8 cellular contexts compared by ENCODE assay signal in genomic region chr21:38355992-38356781, GRCh38.
DNase-seq lines count a peak whose midpoint lies in the region; ATAC-seq and TF ChIP-seq lines count a peak whose summit lies in the region.

No MANE protein-coding gene starts in this region.

- H3K4me1 ChIP-seq in DOHH2 (ENCODE audit: control insufficient read depth, low read length) (no peaks in the 10 kb centered on the region), liver (ENCODE audit: control insufficient read depth in 4 of 4, insufficient read depth in 4 of 4, low read length in 3 of 4) (peaks cover 0 to 3% (median 0%) of the 10 kb centered on the region in 4 donors)

- H3K4me3 ChIP-seq in DOHH2 (ENCODE audit: low read length) (no peak overlapping the region), choroid plexus epithelial cell (ENCODE audit: low read depth, low read length) (no peak overlapping the region), liver (ENCODE audit: low read depth in 1 of 3, low read length in 3 of 3) (no peak overlapping the region)

- no peaks in the 10 kb centered on the region for H3K36me3 ChIP-seq in DOHH2 (ENCODE audit: control insufficient read depth, low read length)
- no peaks in the 10 kb centered on the region for H3K36me3 ChIP-seq in liver (ENCODE audit: control insufficient read depth in 4 of 4, insufficient read depth in 3 of 4, low read depth in 1 of 4, low read length in 3 of 4)

- ATAC-seq in HG02981 (IDR thresholded peaks at IDR 0.05; ENCODE audit: unreplicated experiment): peak; percentile 60
- ATAC-seq in HG02840 (IDR thresholded peaks at IDR 0.05; ENCODE audit: low FRiP score, unreplicated experiment): no peak

- no peaks in the 10 kb centered on the region for H4K20me1 ChIP-seq in DOHH2 (ENCODE audit: control insufficient read depth, insufficient read depth, low read depth, low read length)

- H3K79me2 ChIP-seq in DOHH2 (ENCODE audit: control insufficient read depth, low read length): no peaks in the 10 kb centered on the region

- 7% methylated on average over 20 of the region's 20 CpGs for WGBS in liver

- H3K27ac ChIP-seq in DOHH2 (ENCODE audit: low read depth, low read length) (no peak overlapping the region), liver (ENCODE audit: low read depth in 1 of 2, low read length in 2 of 2) (no peak overlapping the region)

- no peak overlapping the region for H3K9ac ChIP-seq in liver (ENCODE audit: low read depth in 1 of 2, low read length in 2 of 2)

- H3K27me3 ChIP-seq in DOHH2 (ENCODE audit: control insufficient read depth, low read length) (no peaks in the 10 kb centered on the region), liver (ENCODE audit: control insufficient read depth in 4 of 4, insufficient read depth in 4 of 4, low read length in 3 of 4) (no peaks in the 10 kb centered on the region)

- H3K4me2 ChIP-seq in DOHH2 (ENCODE audit: low read length): no peak overlapping the region

- peak; percentile 32 for DNase-seq in NCI-H446 treated with DMSO at 0.1 percent for 48 hours (lab: John Stamatoyannopoulos, UW)
- DNase-seq in activated CD4-positive, alpha-beta T cell treated with anti-CD3 and anti-CD28 coated beads for 48 hours: peak; percentile 87
- DNase-seq in choroid plexus epithelial cell (ENCODE audit: low read depth): peak; percentile 76
- peak; percentile 52 to 75 (median 64) for DNase-seq in stimulated activated CD4-positive, alpha-beta T cell treated with anti-CD3 and anti-CD28 coated beads, TNF-alpha, amount 100 ng/mL, for 24 hours (ENCODE audit: low read depth in 3 of 3)

- TF ChIP-seq CTCF in DOHH2 (IDR thresholded peaks at IDR 0.05; ENCODE audit: low read depth, low read length, poor library complexity, severe bottlenecking): peak; percentile 91
- peak; percentile 99 for TF ChIP-seq CTCF in choroid plexus epithelial cell (conservative IDR thresholded peaks at IDR 0.05; ENCODE audit: low read depth, low read length)
- peak; percentile 98 for TF ChIP-seq CTCF in liver (IDR thresholded peaks at IDR 0.05; ENCODE audit: low read depth, low read length, missing input control)

- H3F3A ChIP-seq in DOHH2 (ENCODE audit: control insufficient read depth, insufficient read depth): no peaks in the 10 kb centered on the region

- H3K9me3 ChIP-seq in DOHH2 (ENCODE audit: control insufficient read depth, insufficient read depth, low read length): no peaks in the 10 kb centered on the region
- no peaks in the 10 kb centered on the region for H3K9me3 ChIP-seq in liver (ENCODE audit: control insufficient read depth in 4 of 4, low read length in 3 of 4)

- peak; percentile 99 to 100 for TF ChIP-seq RAD21 in liver (IDR thresholded peaks at IDR 0.05)

- no peaks in the 10 kb centered on the region for H3K9me2 ChIP-seq in DOHH2 (replicated peaks; ENCODE audit: control insufficient read depth, low read length)

TF ChIP-seq in liver, 16 proteins besides CTCF, POLR2A, EP300 and RAD21:
- TF ChIP-seq NR2F2 (IDR thresholded peaks at IDR 0.05) (no peak), HNF4A (conservative IDR thresholded peaks at IDR 0.05) (no peak), RXRA (IDR thresholded peaks at IDR 0.05) (no peak), JUND (IDR thresholded peaks at IDR 0.05) (no peak), MAX (IDR thresholded peaks at IDR 0.05) (no peak), GABPA (IDR thresholded peaks at IDR 0.05 in 1 of 2, conservative IDR thresholded peaks at IDR 0.05 in 1 of 2) (no peak), YY1 (IDR thresholded peaks at IDR 0.05) (no peak), HNF4G (IDR thresholded peaks at IDR 0.05) (no peak), ZBTB33 (IDR thresholded peaks at IDR 0.05) (no peak), FOXA1 (IDR thresholded peaks at IDR 0.05) (no peak), SP1 (IDR thresholded peaks at IDR 0.05) (no peak), REST (IDR thresholded peaks at IDR 0.05) (no peak), EGR1 (IDR thresholded peaks at IDR 0.05; ENCODE audit: low read depth in 2 of 2) (no peak), TAF1 (conservative IDR thresholded peaks at IDR 0.05) (no peak), FOXA2 (IDR thresholded peaks at IDR 0.05) (no peak)
- TF ChIP-seq, protein P1, sequence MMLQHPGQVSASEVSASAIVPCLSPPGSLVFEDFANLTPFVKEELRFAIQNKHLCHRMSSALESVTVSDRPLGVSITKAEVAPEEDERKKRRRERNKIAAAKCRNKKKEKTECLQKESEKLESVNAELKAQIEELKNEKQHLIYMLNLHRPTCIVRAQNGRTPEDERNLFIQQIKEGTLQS (IDR thresholded peaks at IDR 0.05): no peak
TF ChIP-seq in liver: peak in this region for 0.

Comparison
In these comparisons a context has a peak if more than half of its experiments do, and no peak if none do; other contexts are left out.
1. DNase-seq: peak in every context shown above with its lines; median percentile 87 in activated CD4-positive, alpha-beta T cell treated with anti-CD3 and anti-CD28 coated beads for 48 hours; 76 in choroid plexus epithelial cell; 64 in stimulated activated CD4-positive, alpha-beta T cell treated with anti-CD3 and anti-CD28 coated beads, TNF-alpha, amount 100 ng/mL, for 24 hours; 32 in NCI-H446 treated with DMSO at 0.1 percent for 48 hours.